12 cellular contexts compared by ENCODE assay signal in genomic region chr5:178007272-178007671, GRCh38. TPM values are rescaled to one million over a fixed set of nuclear protein-coding genes. Genes with fewer than 3 reads are reported as not detected.
DNase-seq lines count a peak whose midpoint lies in the region; ATAC-seq and TF ChIP-seq lines count a peak whose summit lies in the region.
"Not testable (repeated sequence)": the region's sequence is repeated elsewhere in the genome, so short reads cannot be mapped to it uniquely, and the experiment has no call there.
"Had no signal": no experiment of that assay in that cellular context is flagged by ENCODE, and none has a peak within 500 bp of the region (broad histone marks: within the 10 kb centered on the region; RNA-seq: fewer than 3 reads in every experiment).

No MANE protein-coding gene starts in this region.

- not testable (repeated sequence) for ATAC-seq in WTC11; activated CD8-positive, alpha-beta memory T cell treated with anti-CD3 and anti-CD28 coated beads, Interleukin-2, amount 10 ng/mL, durations not matched to agents 7 days and 5 days; naive thymus-derived CD4-positive, alpha-beta T cell

- H3K27me3 Mint-ChIP-seq in CD4-positive, alpha-beta memory T cell; WTC11 (ENCODE audit: low read depth); activated CD8-positive, alpha-beta memory T cell treated with anti-CD3 and anti-CD28 coated beads, Interleukin-2, amount 10 ng/mL, durations not matched to agents 7 days and 5 days; activated naive CD4-positive, alpha-beta T cell treated with anti-CD3 and anti-CD28 coated beads for 36 hours (ENCODE audit: low read depth): not testable (repeated sequence)
- peaks cover 0 to 26% (median 16%) of the 10 kb centered on the region in 5 donors for H3K27me3 Mint-ChIP-seq in naive thymus-derived CD4-positive, alpha-beta T cell
- H3K27me3 Mint-ChIP-seq in stimulated activated naive CD8-positive, alpha-beta T cell treated with anti-CD3 and anti-CD28 coated beads, Interleukin-15, Interleukin-2, amounts not matched to agents 100 ng/mL and 50 ng/mL, for 24 hours = peaks cover 14% of the 10 kb centered on the region

- H3K36me3 ChIP-seq in CD4-positive, alpha-beta memory T cell (ENCODE audit: insufficient read depth, low read length); right atrium auricular region; naive thymus-derived CD4-positive, alpha-beta T cell (ENCODE audit: control insufficient read depth in 2 of 3, insufficient read depth in 3 of 3, low read length in 3 of 3): not testable (repeated sequence)

- H3K27ac Mint-ChIP-seq in CD4-positive, alpha-beta memory T cell = peak overlapping the region in 4 of 7 donors; percentile 82 to 93 (median 86)
- not testable (repeated sequence) for H3K27ac Mint-ChIP-seq in WTC11; activated CD8-positive, alpha-beta memory T cell treated with anti-CD3 and anti-CD28 coated beads, Interleukin-2, amount 10 ng/mL, durations not matched to agents 7 days and 5 days; activated naive CD4-positive, alpha-beta T cell treated with anti-CD3 and anti-CD28 coated beads for 36 hours
- H3K27ac Mint-ChIP-seq in naive thymus-derived CD4-positive, alpha-beta T cell = peak overlapping the region in 5 of 9 donors; percentile 64 to 92 (median 85)
- H3K27ac Mint-ChIP-seq in stimulated activated naive CD8-positive, alpha-beta T cell treated with anti-CD3 and anti-CD28 coated beads, Interleukin-15, Interleukin-2, amounts not matched to agents 100 ng/mL and 50 ng/mL, for 24 hours = peak overlapping the region; percentile 98

- intact Hi-C loops in CD4-positive, alpha-beta memory T cell (cut with micrococcal nuclease); activated naive CD4-positive, alpha-beta T cell treated with anti-CD3 and anti-CD28 coated beads for 36 hours (cut with micrococcal nuclease); naive thymus-derived CD4-positive, alpha-beta T cell (cut with micrococcal nuclease): not testable (repeated sequence)

- TF ChIP-seq CTCF in WTC11 (IDR thresholded peaks at IDR 0.05); coronary artery (IDR thresholded peaks at IDR 0.05); right atrium auricular region (IDR thresholded peaks at IDR 0.05): not testable (repeated sequence)

- H3K9me3 Mint-ChIP-seq in CD4-positive, alpha-beta memory T cell; WTC11; activated CD8-positive, alpha-beta memory T cell treated with anti-CD3 and anti-CD28 coated beads, Interleukin-2, amount 10 ng/mL, durations not matched to agents 7 days and 5 days (ENCODE audit: low read depth); activated naive CD4-positive, alpha-beta T cell treated with anti-CD3 and anti-CD28 coated beads for 36 hours; naive thymus-derived CD4-positive, alpha-beta T cell; stimulated activated naive CD8-positive, alpha-beta T cell treated with anti-CD3 and anti-CD28 coated beads, Interleukin-15, Interleukin-2, amounts not matched to agents 100 ng/mL and 50 ng/mL, for 24 hours: not testable (repeated sequence)

- not testable (repeated sequence) for DNase-seq in CD4-positive, alpha-beta memory T cell; WTC11 (ENCODE audit: low spot score); activated CD8-positive, alpha-beta memory T cell treated with anti-CD3 and anti-CD28 coated beads, Interleukin-2, amount 10 ng/mL, durations not matched to agents 7 days and 5 days; activated naive CD4-positive, alpha-beta T cell treated with anti-CD3 and anti-CD28 coated beads for 36 hours
- DNase-seq in coronary artery (ENCODE audit: low spot score) (peak; percentile 54), right atrium auricular region (ENCODE audit: low spot score) (peak; percentile 16)
- peak in 1 of 9 donors; percentile 10 for DNase-seq in naive thymus-derived CD4-positive, alpha-beta T cell

- CTCF ChIA-PET in CD4-positive, alpha-beta memory T cell (lab: Charles Lee; ENCODE audit: partially characterized antibody); WTC11 (lab: Charles Lee); activated CD8-positive, alpha-beta memory T cell treated with anti-CD3 and anti-CD28 coated beads, Interleukin-2, amount 10 ng/mL, durations not matched to agents 7 days and 5 days (lab: Charles Lee); activated naive CD4-positive, alpha-beta T cell treated with anti-CD3 and anti-CD28 coated beads for 36 hours (lab: Charles Lee); naive thymus-derived CD4-positive, alpha-beta T cell (lab: Charles Lee): not testable (repeated sequence)

- peak overlapping the region in 6 of 8 donors; percentile 81 to 88 (median 84) for H3K4me3 Mint-ChIP-seq in CD4-positive, alpha-beta memory T cell
- H3K4me3 Mint-ChIP-seq in WTC11 = peak overlapping the region; percentile 66
- H3K4me3 Mint-ChIP-seq in activated CD8-positive, alpha-beta memory T cell treated with anti-CD3 and anti-CD28 coated beads, Interleukin-2, amount 10 ng/mL, durations not matched to agents 7 days and 5 days = peak overlapping the region; percentile 67
- peak overlapping the region; percentile 81 for H3K4me3 Mint-ChIP-seq in activated naive CD4-positive, alpha-beta T cell treated with anti-CD3 and anti-CD28 coated beads for 36 hours
- H3K4me3 Mint-ChIP-seq in naive thymus-derived CD4-positive, alpha-beta T cell = peak overlapping the region in 9 of 10 donors; percentile 67 to 92 (median 80)
- peak overlapping the region; percentile 86 for H3K4me3 Mint-ChIP-seq in stimulated activated naive CD8-positive, alpha-beta T cell treated with anti-CD3 and anti-CD28 coated beads, Interleukin-15, Interleukin-2, amounts not matched to agents 100 ng/mL and 50 ng/mL, for 24 hours

- not testable (repeated sequence) for H3K36me3 Mint-ChIP-seq in CD4-positive, alpha-beta memory T cell; WTC11; activated CD8-positive, alpha-beta memory T cell treated with anti-CD3 and anti-CD28 coated beads, Interleukin-2, amount 10 ng/mL, durations not matched to agents 7 days and 5 days; activated naive CD4-positive, alpha-beta T cell treated with anti-CD3 and anti-CD28 coated beads for 36 hours (ENCODE audit: low read depth); naive thymus-derived CD4-positive, alpha-beta T cell; stimulated activated naive CD8-positive, alpha-beta T cell treated with anti-CD3 and anti-CD28 coated beads, Interleukin-15, Interleukin-2, amounts not matched to agents 100 ng/mL and 50 ng/mL, for 24 hours (ENCODE audit: low read depth)

- H3K9me3 ChIP-seq in CD4-positive, alpha-beta memory T cell (ENCODE audit: control insufficient read depth in 1 of 2, low read length in 2 of 2); right atrium auricular region; naive thymus-derived CD4-positive, alpha-beta T cell (ENCODE audit: control insufficient read depth in 2 of 3, low read length in 3 of 3): not testable (repeated sequence)

- H3K27ac ChIP-seq in CD4-positive, alpha-beta memory T cell (ENCODE audit: low read depth, low read length) = peak overlapping the region; percentile 38
- not testable (repeated sequence) for H3K27ac ChIP-seq in coronary artery, right atrium auricular region
- H3K27ac ChIP-seq in naive thymus-derived CD4-positive, alpha-beta T cell (ENCODE audit: low read depth, low read length) = peak overlapping the region; percentile 64

- POLR2A ChIA-PET in CD4-positive, alpha-beta memory T cell (lab: Charles Lee; ENCODE audit: partially characterized antibody); WTC11 (lab: Charles Lee); naive thymus-derived CD4-positive, alpha-beta T cell (lab: Charles Lee): not testable (repeated sequence)

- H3K4me3 ChIP-seq in CD4-positive, alpha-beta memory T cell (ENCODE audit: low read length in 2 of 2); coronary artery; naive thymus-derived CD4-positive, alpha-beta T cell (ENCODE audit: low read length): not testable (repeated sequence)
- peak overlapping the region in 1 of 2 donors; percentile 48 for H3K4me3 ChIP-seq in right atrium auricular region

- H3K27me3 ChIP-seq in CD4-positive, alpha-beta memory T cell (ENCODE audit: insufficient read depth, low read length); right atrium auricular region; naive thymus-derived CD4-positive, alpha-beta T cell (ENCODE audit: control insufficient read depth in 2 of 2, insufficient read depth in 2 of 2, low read length in 2 of 2): not testable (repeated sequence)

- H3K4me1 Mint-ChIP-seq in CD4-positive, alpha-beta memory T cell; WTC11; activated CD8-positive, alpha-beta memory T cell treated with anti-CD3 and anti-CD28 coated beads, Interleukin-2, amount 10 ng/mL, durations not matched to agents 7 days and 5 days; activated naive CD4-positive, alpha-beta T cell treated with anti-CD3 and anti-CD28 coated beads for 36 hours (ENCODE audit: low read depth); naive thymus-derived CD4-positive, alpha-beta T cell; stimulated activated naive CD8-positive, alpha-beta T cell treated with anti-CD3 and anti-CD28 coated beads, Interleukin-15, Interleukin-2, amounts not matched to agents 100 ng/mL and 50 ng/mL, for 24 hours (ENCODE audit: low read depth): not testable (repeated sequence)

- H3K4me1 ChIP-seq in CD4-positive, alpha-beta memory T cell (ENCODE audit: insufficient read depth, low read length); right atrium auricular region; naive thymus-derived CD4-positive, alpha-beta T cell (ENCODE audit: control insufficient read depth in 2 of 2, insufficient read depth in 2 of 2, low read length in 2 of 2): not testable (repeated sequence)

RNA-seq across cellular contexts. Expression of gene PROP1, which starts 11.2 kb away (rescaled TPM):
- not detected for total RNA-seq in CD4-positive, alpha-beta memory T cell
- polyA plus RNA-seq in CD4-positive, alpha-beta memory T cell = not detected
- total RNA-seq in WTC11 (2021) = not detected in 3 replicates
- not detected for total RNA-seq in activated CD8-positive, alpha-beta memory T cell treated with anti-CD3 and anti-CD28 coated beads, Interleukin-2, amount 10 ng/mL, durations not matched to agents 7 days and 5 days
- total RNA-seq in activated naive CD4-positive, alpha-beta T cell treated with anti-CD3 and anti-CD28 coated beads for 36 hours = not detected
- total RNA-seq in right atrium auricular region = not detected
- not detected for total RNA-seq in naive thymus-derived CD4-positive, alpha-beta T cell
- polyA plus RNA-seq in naive thymus-derived CD4-positive, alpha-beta T cell = not detected
- total RNA-seq: GM23338, M059J, PC-9 had no signal
- polyA plus RNA-seq: AG04450, GM23338 had no signal
